15 cellular contexts compared by ENCODE assay signal in genomic region chr9:4828776-4829175, GRCh38. TPM values are rescaled to one million over a fixed set of nuclear protein-coding genes. Genes with fewer than 3 reads are reported as not detected.
DNase-seq lines count a peak whose midpoint lies in the region; ATAC-seq and TF ChIP-seq lines count a peak whose summit lies in the region.
"Had no signal": no experiment of that assay in that cellular context is flagged by ENCODE, and none has a peak within 500 bp of the region (broad histone marks: within the 10 kb centered on the region; RNA-seq: fewer than 3 reads in every experiment).

No MANE protein-coding gene starts in this region.

- peaks cover 0 to 9% (median 4%) of the 10 kb centered on the region in 6 donors for H3K4me1 ChIP-seq in spleen
- peaks cover 4 to 10% of the 10 kb centered on the region in 2 donors for H3K4me1 ChIP-seq in ascending aorta
- H3K4me1 ChIP-seq: breast epithelium had no signal

- no peak overlapping the region for H3K27ac ChIP-seq in spleen
- no peak overlapping the region for H3K27ac ChIP-seq in ascending aorta
- H3K27ac ChIP-seq: breast epithelium had no signal

- DNase-seq in COLO829 (ENCODE audit: low spot score), result peak; percentile 4
- DNase-seq in LHCN-M2 (ENCODE audit: low read depth), result peak; percentile 69
- DNase-seq in astrocyte of the spinal cord (ENCODE audit: low read depth, low spot score), result peak; percentile 56
- peak; percentile 28 for DNase-seq in kidney glomerular epithelial cell (lab: John Stamatoyannopoulos, UW)
- no peak for DNase-seq in stimulated activated naive CD4-positive, alpha-beta T cell (lab: John Stamatoyannopoulos, UW)
- DNase-seq in spleen, result no peak
- no peak for DNase-seq in ascending aorta (ENCODE audit: low spot score in 2 of 2)
- DNase-seq: activated CD4-positive, alpha-beta T cell treated with anti-CD3 and anti-CD28 coated beads for 48 hours; C1 segment of cervical spinal cord; immature natural killer cell; NCI-H1930; substantia nigra had no signal

- no peaks in the 10 kb centered on the region for H3K9me3 ChIP-seq in spleen
- H3K9me3 ChIP-seq in ascending aorta, result no peaks in the 10 kb centered on the region
- H3K9me3 ChIP-seq: breast epithelium had no signal

- H3K36me3 ChIP-seq in spleen (peaks cover 0 to 51% (median 12%) of the 10 kb centered on the region in 6 donors), ascending aorta (peaks cover 0 to 4% of the 10 kb centered on the region in 2 donors)
- H3K36me3 ChIP-seq: breast epithelium had no signal

- in situ Hi-C loops in astrocyte of the spinal cord (cut with HindIII; ENCODE audit: low sequenced_read_pairs), result no loop called here

- H3K4me3 ChIP-seq in astrocyte of the spinal cord (ENCODE audit: low read depth, low read length) (no peak overlapping the region), spleen (no peak overlapping the region), ascending aorta (no peak overlapping the region)
- H3K4me3 ChIP-seq: breast epithelium had no signal

- TF ChIP-seq CTCF in astrocyte of the spinal cord (IDR thresholded peaks at IDR 0.05; ENCODE audit: low read depth, low read length) (no peak), spleen (IDR thresholded peaks at IDR 0.05 in 8 of 11, conservative IDR thresholded peaks at IDR 0.05 in 3 of 11) (no peak), ascending aorta (IDR thresholded peaks at IDR 0.05) (no peak)

- 79 to 92% (median 88%) methylated on average over 2 of the region's 2 CpGs for WGBS in spleen, 5 donors

- intact Hi-C loops in spleen (cut with DNase I; ENCODE audit: low total_unique reads) (no loop called here), ascending aorta (cut with DNase I) (no loop called here)

- H3K27me3 ChIP-seq in spleen (replicated peaks in 1 of 7) (no peaks in the 10 kb centered on the region), ascending aorta (no peaks in the 10 kb centered on the region)
- H3K27me3 ChIP-seq: breast epithelium had no signal

- no peak for TF ChIP-seq POLR2A in spleen (IDR thresholded peaks at IDR 0.05)

- no peak for ATAC-seq in HG02973 (IDR thresholded peaks at IDR 0.05; ENCODE audit: unreplicated experiment)
- ATAC-seq: HCT116 had no signal

RNA-seq across cellular contexts. Expression of gene RCL1, which starts 36.0 kb away (rescaled TPM):
- total RNA-seq in LHCN-M2 (2014; rRNA removed) (9.7 and 15.0 TPM in 2 replicates), spleen (10 to 100 TPM; 16.8 to 29.4 (median 23.3) TPM), ascending aorta (28.3 TPM)
- 3.7 TPM for polyA plus RNA-seq in LHCN-M2 (2012)
- polyA plus RNA-seq in spleen, result 10 to 100 TPM; 11.8 to 15.3 (median 12.2) TPM

Comparison
In these comparisons a context has a peak if more than half of its experiments do, and no peak if none do; other contexts are left out.
1. DNase-seq: peak in COLO829 (single experiment), LHCN-M2 (single experiment), astrocyte of the spinal cord (single experiment) and kidney glomerular epithelial cell (single experiment); none in stimulated activated naive CD4-positive, alpha-beta T cell (0 of 6), spleen (single experiment) and ascending aorta (0 of 2).